In the genomic region with DNA sequence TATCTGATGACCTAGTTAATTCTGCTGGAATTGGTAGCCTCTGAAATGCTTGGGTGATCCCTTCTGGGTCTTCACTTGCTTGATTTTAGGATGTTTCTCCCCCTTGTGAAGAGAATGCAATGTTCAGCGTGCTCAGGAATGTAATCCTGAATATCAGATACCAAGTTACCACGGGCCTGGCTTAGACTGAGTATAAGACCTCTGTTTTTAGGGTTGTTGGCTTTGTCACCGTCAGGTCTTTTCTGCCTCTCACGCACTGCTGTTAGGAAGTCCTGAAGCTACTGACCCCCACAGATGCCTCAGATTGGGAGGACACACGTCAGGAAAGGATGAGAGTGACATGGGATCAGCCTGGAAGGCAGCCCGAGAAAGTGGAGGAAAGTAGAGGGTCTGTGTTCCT, we compare ENCODE assay signal across 16 cellular contexts.
"Had no signal": no experiment of that assay in that cellular context is flagged by ENCODE, and none has a peak within 500 bp of the region (broad histone marks: within the 10 kb centered on the region; RNA-seq: fewer than 3 reads in every experiment).

No MANE protein-coding gene starts in this region.

- H3K27me3 Mint-ChIP-seq: activated B cell treated with CpG ODN at 0.5 μM for 24 hours; activated CD8-positive, alpha-beta T cell treated with anti-CD3 and anti-CD28 coated beads for 36 hours; activated naive CD4-positive, alpha-beta T cell treated with anti-CD3 and anti-CD28 coated beads, Interleukin-2, amount 50 U/mL, for 24 hours; brain had no signal

- H3K36me3 ChIP-seq: esophagus muscularis mucosa, pancreas had no signal

- H3K27me3 ChIP-seq: esophagus muscularis mucosa, pancreas had no signal

- H3K4me1 ChIP-seq: pancreas had no signal

- H3K9me3 Mint-ChIP-seq: activated B cell treated with CpG ODN at 0.5 μM for 24 hours; activated CD8-positive, alpha-beta T cell treated with anti-CD3 and anti-CD28 coated beads for 36 hours; activated naive CD4-positive, alpha-beta T cell treated with anti-CD3 and anti-CD28 coated beads, Interleukin-2, amount 50 U/mL, for 24 hours; activated T-cell treated with anti-CD3 and anti-CD28 coated beads, Interleukin-2, amount 50 U/mL, for 4 hours; brain; stimulated activated effector memory CD8-positive, alpha-beta T cell treated with anti-CD3 and anti-CD28 coated beads, Interleukin-12 subunit alpha, Interleukin-12 subunit beta, amount 100 ng/mL, for 72 hours had no signal

- H3K4me3 Mint-ChIP-seq: activated B cell treated with CpG ODN at 0.5 μM for 24 hours; activated CD8-positive, alpha-beta T cell treated with anti-CD3 and anti-CD28 coated beads for 36 hours; activated naive CD4-positive, alpha-beta T cell treated with anti-CD3 and anti-CD28 coated beads, Interleukin-2, amount 50 U/mL, for 24 hours; activated T-cell treated with anti-CD3 and anti-CD28 coated beads, Interleukin-2, amount 50 U/mL, for 4 hours; brain; stimulated activated effector memory CD8-positive, alpha-beta T cell treated with anti-CD3 and anti-CD28 coated beads, Interleukin-12 subunit alpha, Interleukin-12 subunit beta, amount 100 ng/mL, for 72 hours had no signal

- DNase-seq: activated B cell treated with CpG ODN at 0.5 μM for 24 hours; activated CD4-positive, alpha-beta T cell treated with anti-CD3 and anti-CD28 coated beads for 48 hours; activated CD8-positive, alpha-beta T cell treated with anti-CD3 and anti-CD28 coated beads for 36 hours; activated effector memory CD4-positive, alpha-beta T cell treated with Interleukin-2 at 50 U/mL for 16 hours; activated T-cell treated with anti-CD3 and anti-CD28 coated beads, Interleukin-2, amount 50 U/mL, for 4 hours; cortex of kidney; effector CD4-positive, alpha-beta T cell; foreskin melanocyte; head of caudate nucleus; pancreas; stimulated activated CD4-positive, alpha-beta T cell treated with anti-CD3 and anti-CD28 coated beads, Interleukin-12 subunit alpha, Interleukin-12 subunit beta, amount 100 ng/mL, for 4 hours had no signal

- H3K9me3 ChIP-seq: esophagus muscularis mucosa, pancreas had no signal

- H3K27ac Mint-ChIP-seq: activated B cell treated with CpG ODN at 0.5 μM for 24 hours; activated CD8-positive, alpha-beta T cell treated with anti-CD3 and anti-CD28 coated beads for 36 hours; activated naive CD4-positive, alpha-beta T cell treated with anti-CD3 and anti-CD28 coated beads, Interleukin-2, amount 50 U/mL, for 24 hours; stimulated activated effector memory CD8-positive, alpha-beta T cell treated with anti-CD3 and anti-CD28 coated beads, Interleukin-12 subunit alpha, Interleukin-12 subunit beta, amount 100 ng/mL, for 72 hours had no signal

- H3K27ac ChIP-seq: pancreas had no signal

- H3K4me3 ChIP-seq: esophagus muscularis mucosa, lung, pancreas had no signal

- H3K4me1 Mint-ChIP-seq: activated B cell treated with CpG ODN at 0.5 μM for 24 hours; activated naive CD4-positive, alpha-beta T cell treated with anti-CD3 and anti-CD28 coated beads, Interleukin-2, amount 50 U/mL, for 24 hours; stimulated activated effector memory CD8-positive, alpha-beta T cell treated with anti-CD3 and anti-CD28 coated beads, Interleukin-12 subunit alpha, Interleukin-12 subunit beta, amount 100 ng/mL, for 72 hours had no signal

- H3K36me3 Mint-ChIP-seq: stimulated activated effector memory CD8-positive, alpha-beta T cell treated with anti-CD3 and anti-CD28 coated beads, Interleukin-12 subunit alpha, Interleukin-12 subunit beta, amount 100 ng/mL, for 72 hours had no signal
